ENCODE assay signal across 2 cellular contexts in the genomic region with DNA sequence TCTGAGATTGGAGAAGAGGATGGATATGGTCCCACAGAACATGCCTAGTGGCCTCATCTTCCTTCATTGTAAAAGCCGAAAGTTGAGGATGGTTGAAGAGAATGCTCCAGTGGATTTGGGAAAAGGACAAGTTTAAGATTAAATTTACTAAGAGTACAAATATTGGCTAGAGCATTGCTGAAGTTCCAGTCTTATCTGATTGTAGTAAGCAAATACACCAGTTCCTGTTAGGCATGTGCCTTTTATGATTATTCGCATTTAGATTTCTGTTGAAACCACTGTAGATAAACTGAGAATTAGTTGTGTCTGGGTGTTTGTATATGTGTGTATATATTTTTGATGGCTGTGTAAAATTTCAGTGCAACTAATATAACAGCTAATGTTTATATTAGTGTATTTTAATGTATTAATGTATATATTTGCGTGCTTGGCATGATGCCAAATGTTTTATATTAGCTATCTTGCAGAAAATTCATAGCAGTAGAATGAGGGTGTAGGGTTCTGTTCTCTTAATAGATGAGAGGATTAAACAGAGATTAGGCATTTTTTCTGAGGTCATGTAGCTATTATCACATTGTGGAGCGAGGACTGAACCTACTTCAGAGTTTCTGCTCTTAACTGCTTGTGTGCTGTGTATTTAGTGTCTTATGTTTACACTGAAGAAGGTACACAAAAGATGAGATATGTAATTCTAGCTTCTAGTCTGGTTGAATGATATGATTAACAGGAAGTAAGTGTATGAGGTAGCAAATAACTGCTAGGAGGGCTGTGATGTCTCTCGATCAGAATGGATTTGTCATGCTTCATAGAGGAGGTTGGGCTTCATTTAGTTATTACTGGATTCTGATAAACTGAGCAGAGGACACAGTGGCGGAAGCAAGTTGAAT.
TF ChIP-seq lines count a peak whose summit lies in the region.

No MANE protein-coding gene starts in this region.

TF ChIP-seq in IMR-90, 13 proteins besides CTCF, POLR2A, EP300 and RAD21:
- TF ChIP-seq USF2 (IDR thresholded peaks at IDR 0.05; ENCODE audit: low read depth, low read length) (no peak), SMC3 (IDR thresholded peaks at IDR 0.05; ENCODE audit: low read depth, low read length) (no peak), RCOR1 (IDR thresholded peaks at IDR 0.05; ENCODE audit: insufficient replicate concordance, low read length) (no peak), MAFK (IDR thresholded peaks at IDR 0.05; ENCODE audit: low read depth, low read length) (no peak), MAZ (IDR thresholded peaks at IDR 0.05; ENCODE audit: borderline replicate concordance, low read depth, low read length) (no peak), ELK1 (IDR thresholded peaks at IDR 0.05; ENCODE audit: borderline replicate concordance, low read depth, low read length) (no peak), NFE2L2 (IDR thresholded peaks at IDR 0.05; ENCODE audit: low read depth, low read length) (no peak), RFX5 (IDR thresholded peaks at IDR 0.05; ENCODE audit: low read depth, low read length) (no peak), FOS (IDR thresholded peaks at IDR 0.05; ENCODE audit: low read depth, low read length) (no peak), BHLHE40 (IDR thresholded peaks at IDR 0.05; ENCODE audit: low read depth, low read length) (no peak), CEBPB (IDR thresholded peaks at IDR 0.05; ENCODE audit: low read depth, low read length) (no peak), MXI1 (IDR thresholded peaks at IDR 0.05; ENCODE audit: borderline replicate concordance, low read depth, low read length) (no peak), CHD1 (IDR thresholded peaks at IDR 0.05; ENCODE audit: low read depth, low read length) (no peak)

TF ChIP-seq in WTC11, 78 proteins besides CTCF, POLR2A, EP300 and RAD21:
- TF ChIP-seq NFATC4 (CRISPR knock-in tag; IDR thresholded peaks at IDR 0.05) (no peak), OVOL2 (CRISPR knock-in tag; IDR thresholded peaks at IDR 0.05; ENCODE audit: borderline replicate concordance) (no peak), NFE2L1 (CRISPR knock-in tag; IDR thresholded peaks at IDR 0.05) (no peak), RORB (CRISPR knock-in tag; IDR thresholded peaks at IDR 0.05) (no peak), SMAD3 (CRISPR knock-in tag; IDR thresholded peaks at IDR 0.05; ENCODE audit: borderline replicate concordance) (no peak), MYBL2 (CRISPR knock-in tag; IDR thresholded peaks at IDR 0.05) (no peak), ZNF232 (CRISPR knock-in tag; IDR thresholded peaks at IDR 0.05) (no peak), ZNF396 (CRISPR knock-in tag; IDR thresholded peaks at IDR 0.05; ENCODE audit: borderline replicate concordance) (no peak), IRF2 (CRISPR knock-in tag; IDR thresholded peaks at IDR 0.05; ENCODE audit: borderline replicate concordance, low read depth) (no peak), SP1 (CRISPR knock-in tag; conservative IDR thresholded peaks at IDR 0.05) (no peak), ZNF423 (CRISPR knock-in tag; IDR thresholded peaks at IDR 0.05) (no peak)
- TF ChIP-seq, protein P1, sequence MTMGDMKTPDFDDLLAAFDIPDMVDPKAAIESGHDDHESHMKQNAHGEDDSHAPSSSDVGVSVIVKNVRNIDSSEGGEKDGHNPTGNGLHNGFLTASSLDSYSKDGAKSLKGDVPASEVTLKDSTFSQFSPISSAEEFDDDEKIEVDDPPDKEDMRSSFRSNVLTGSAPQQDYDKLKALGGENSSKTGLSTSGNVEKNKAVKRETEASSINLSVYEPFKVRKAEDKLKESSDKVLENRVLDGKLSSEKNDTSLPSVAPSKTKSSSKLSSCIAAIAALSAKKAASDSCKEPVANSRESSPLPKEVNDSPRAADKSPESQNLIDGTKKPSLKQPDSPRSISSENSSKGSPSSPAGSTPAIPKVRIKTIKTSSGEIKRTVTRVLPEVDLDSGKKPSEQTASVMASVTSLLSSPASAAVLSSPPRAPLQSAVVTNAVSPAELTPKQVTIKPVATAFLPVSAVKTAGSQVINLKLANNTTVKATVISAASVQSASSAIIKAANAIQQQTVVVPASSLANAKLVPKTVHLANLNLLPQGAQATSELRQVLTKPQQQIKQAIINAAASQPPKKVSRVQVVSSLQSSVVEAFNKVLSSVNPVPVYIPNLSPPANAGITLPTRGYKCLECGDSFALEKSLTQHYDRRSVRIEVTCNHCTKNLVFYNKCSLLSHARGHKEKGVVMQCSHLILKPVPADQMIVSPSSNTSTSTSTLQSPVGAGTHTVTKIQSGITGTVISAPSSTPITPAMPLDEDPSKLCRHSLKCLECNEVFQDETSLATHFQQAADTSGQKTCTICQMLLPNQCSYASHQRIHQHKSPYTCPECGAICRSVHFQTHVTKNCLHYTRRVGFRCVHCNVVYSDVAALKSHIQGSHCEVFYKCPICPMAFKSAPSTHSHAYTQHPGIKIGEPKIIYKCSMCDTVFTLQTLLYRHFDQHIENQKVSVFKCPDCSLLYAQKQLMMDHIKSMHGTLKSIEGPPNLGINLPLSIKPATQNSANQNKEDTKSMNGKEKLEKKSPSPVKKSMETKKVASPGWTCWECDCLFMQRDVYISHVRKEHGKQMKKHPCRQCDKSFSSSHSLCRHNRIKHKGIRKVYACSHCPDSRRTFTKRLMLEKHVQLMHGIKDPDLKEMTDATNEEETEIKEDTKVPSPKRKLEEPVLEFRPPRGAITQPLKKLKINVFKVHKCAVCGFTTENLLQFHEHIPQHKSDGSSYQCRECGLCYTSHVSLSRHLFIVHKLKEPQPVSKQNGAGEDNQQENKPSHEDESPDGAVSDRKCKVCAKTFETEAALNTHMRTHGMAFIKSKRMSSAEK (CRISPR knock-in tag; IDR thresholded peaks at IDR 0.05; ENCODE audit: borderline replicate concordance): no peak
- TF ChIP-seq, protein P2, sequence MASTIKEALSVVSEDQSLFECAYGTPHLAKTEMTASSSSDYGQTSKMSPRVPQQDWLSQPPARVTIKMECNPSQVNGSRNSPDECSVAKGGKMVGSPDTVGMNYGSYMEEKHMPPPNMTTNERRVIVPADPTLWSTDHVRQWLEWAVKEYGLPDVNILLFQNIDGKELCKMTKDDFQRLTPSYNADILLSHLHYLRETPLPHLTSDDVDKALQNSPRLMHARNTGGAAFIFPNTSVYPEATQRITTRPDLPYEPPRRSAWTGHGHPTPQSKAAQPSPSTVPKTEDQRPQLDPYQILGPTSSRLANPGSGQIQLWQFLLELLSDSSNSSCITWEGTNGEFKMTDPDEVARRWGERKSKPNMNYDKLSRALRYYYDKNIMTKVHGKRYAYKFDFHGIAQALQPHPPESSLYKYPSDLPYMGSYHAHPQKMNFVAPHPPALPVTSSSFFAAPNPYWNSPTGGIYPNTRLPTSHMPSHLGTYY (CRISPR knock-in tag; IDR thresholded peaks at IDR 0.05): no peak
- TF ChIP-seq, protein P3, sequence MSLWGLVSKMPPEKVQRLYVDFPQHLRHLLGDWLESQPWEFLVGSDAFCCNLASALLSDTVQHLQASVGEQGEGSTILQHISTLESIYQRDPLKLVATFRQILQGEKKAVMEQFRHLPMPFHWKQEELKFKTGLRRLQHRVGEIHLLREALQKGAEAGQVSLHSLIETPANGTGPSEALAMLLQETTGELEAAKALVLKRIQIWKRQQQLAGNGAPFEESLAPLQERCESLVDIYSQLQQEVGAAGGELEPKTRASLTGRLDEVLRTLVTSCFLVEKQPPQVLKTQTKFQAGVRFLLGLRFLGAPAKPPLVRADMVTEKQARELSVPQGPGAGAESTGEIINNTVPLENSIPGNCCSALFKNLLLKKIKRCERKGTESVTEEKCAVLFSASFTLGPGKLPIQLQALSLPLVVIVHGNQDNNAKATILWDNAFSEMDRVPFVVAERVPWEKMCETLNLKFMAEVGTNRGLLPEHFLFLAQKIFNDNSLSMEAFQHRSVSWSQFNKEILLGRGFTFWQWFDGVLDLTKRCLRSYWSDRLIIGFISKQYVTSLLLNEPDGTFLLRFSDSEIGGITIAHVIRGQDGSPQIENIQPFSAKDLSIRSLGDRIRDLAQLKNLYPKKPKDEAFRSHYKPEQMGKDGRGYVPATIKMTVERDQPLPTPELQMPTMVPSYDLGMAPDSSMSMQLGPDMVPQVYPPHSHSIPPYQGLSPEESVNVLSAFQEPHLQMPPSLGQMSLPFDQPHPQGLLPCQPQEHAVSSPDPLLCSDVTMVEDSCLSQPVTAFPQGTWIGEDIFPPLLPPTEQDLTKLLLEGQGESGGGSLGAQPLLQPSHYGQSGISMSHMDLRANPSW (CRISPR knock-in tag; conservative IDR thresholded peaks at IDR 0.05; ENCODE audit: low read depth): no peak
- TF ChIP-seq, protein P4, sequence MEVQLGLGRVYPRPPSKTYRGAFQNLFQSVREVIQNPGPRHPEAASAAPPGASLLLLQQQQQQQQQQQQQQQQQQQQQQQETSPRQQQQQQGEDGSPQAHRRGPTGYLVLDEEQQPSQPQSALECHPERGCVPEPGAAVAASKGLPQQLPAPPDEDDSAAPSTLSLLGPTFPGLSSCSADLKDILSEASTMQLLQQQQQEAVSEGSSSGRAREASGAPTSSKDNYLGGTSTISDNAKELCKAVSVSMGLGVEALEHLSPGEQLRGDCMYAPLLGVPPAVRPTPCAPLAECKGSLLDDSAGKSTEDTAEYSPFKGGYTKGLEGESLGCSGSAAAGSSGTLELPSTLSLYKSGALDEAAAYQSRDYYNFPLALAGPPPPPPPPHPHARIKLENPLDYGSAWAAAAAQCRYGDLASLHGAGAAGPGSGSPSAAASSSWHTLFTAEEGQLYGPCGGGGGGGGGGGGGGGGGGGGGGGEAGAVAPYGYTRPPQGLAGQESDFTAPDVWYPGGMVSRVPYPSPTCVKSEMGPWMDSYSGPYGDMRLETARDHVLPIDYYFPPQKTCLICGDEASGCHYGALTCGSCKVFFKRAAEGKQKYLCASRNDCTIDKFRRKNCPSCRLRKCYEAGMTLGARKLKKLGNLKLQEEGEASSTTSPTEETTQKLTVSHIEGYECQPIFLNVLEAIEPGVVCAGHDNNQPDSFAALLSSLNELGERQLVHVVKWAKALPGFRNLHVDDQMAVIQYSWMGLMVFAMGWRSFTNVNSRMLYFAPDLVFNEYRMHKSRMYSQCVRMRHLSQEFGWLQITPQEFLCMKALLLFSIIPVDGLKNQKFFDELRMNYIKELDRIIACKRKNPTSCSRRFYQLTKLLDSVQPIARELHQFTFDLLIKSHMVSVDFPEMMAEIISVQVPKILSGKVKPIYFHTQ (CRISPR knock-in tag; IDR thresholded peaks at IDR 0.05): no peak
